Comparison of ENCODE assay signal across 15 cellular contexts in the genomic region with DNA sequence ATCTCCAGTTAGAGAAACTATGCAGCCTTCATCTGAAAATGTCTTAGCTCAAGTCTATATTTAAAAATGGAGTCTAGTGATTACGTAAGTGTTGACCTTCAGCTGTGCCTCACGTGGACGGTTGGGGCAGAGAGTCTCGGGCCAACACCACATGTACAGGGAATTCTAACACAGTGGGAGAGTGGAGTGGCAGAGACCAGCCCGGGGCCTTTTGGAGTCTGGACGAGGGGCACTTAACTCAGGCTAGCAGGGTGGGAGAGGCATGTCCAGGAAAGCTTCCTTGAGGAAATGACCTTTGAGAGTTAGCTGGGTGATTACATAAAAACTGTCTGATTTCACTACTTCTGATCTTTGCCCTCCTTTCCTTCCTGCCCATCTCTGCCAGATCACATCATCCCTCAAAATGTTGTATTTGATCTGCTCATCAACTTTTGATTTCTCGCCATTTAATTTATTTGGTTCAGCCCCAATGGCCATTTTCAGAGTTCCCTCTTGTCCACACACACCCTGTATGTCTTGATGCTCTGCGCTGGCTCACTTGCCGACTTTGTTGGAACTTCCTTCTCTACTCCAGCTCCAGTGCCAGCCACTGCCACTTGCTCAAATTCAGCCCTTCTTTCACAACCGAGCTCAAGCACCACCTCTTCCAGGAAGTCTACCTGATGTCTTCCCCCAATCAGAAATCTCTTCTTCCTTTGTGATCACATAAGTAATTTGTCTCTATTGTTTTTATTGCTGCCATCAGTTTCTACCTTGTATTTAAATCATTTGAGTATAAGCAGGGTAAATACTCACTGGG. TPM values are rescaled to one million over a fixed set of nuclear protein-coding genes. Genes with fewer than 3 reads are reported as not detected.
A peak's percentile ranks its signal among the peaks of the same experiment; 100 is the strongest.
DNase-seq lines count a peak whose midpoint lies in the region; ATAC-seq and TF ChIP-seq lines count a peak whose summit lies in the region.
"Had no signal": no experiment of that assay in that cellular context is flagged by ENCODE, and none has a peak within 500 bp of the region (broad histone marks: within the 10 kb centered on the region; RNA-seq: fewer than 3 reads in every experiment).

No MANE protein-coding gene starts in this region.

- no peak overlapping the region for H3K23ac ChIP-seq in H9 (ENCODE audit: insufficient read length, low read depth, low read length)

- H3K27me3 ChIP-seq in psoas muscle (ENCODE audit: insufficient read depth in 3 of 3, low read length in 2 of 3) (no peaks in the 10 kb centered on the region), H9 (ENCODE audit: insufficient read depth, low read length) (no peaks in the 10 kb centered on the region; the same call in 1 of the 2 replicates)

- peaks cover 29% of the 10 kb centered on the region for H3K36me3 Mint-ChIP-seq in brain
- H3K36me3 Mint-ChIP-seq in H9 (ENCODE audit: insufficient read depth in 1 of 3, low read depth in 3 of 3) = peaks cover 13 to 16% (median 14%) of the 10 kb centered on the region in 3 experiments; a peak in 6 of 7 replicates

- H3K27ac ChIP-seq in psoas muscle = peak overlapping the region; percentile 43
- H3K27ac ChIP-seq in H9 (ENCODE audit: insufficient read length, low read depth, low read length) = no peak overlapping the region
- H3K27ac ChIP-seq: C4-2B had no signal

- H4K20me1 ChIP-seq in H9 (ENCODE audit: control insufficient read depth, insufficient read depth, insufficient read length) = no peaks in the 10 kb centered on the region

- no peak overlapping the region for H3K14ac ChIP-seq in H9 (ENCODE audit: insufficient read depth, low read length)

- no peak overlapping the region for H4K8ac ChIP-seq in H9 (replicated peaks; ENCODE audit: insufficient read length, low read depth, low read length)

- H3K4me1 Mint-ChIP-seq in brain = peaks cover 58% of the 10 kb centered on the region
- peaks cover 13 to 15% of the 10 kb centered on the region in 2 experiments for H3K4me1 Mint-ChIP-seq in H9

- no peak overlapping the region for H2BK20ac ChIP-seq in H9 (ENCODE audit: low read depth, low read length, poor library complexity, severe bottlenecking)

- H2BK15ac ChIP-seq in H9 (ENCODE audit: low read depth, low read length) = no peak overlapping the region

- H2BK120ac ChIP-seq in H9 (ENCODE audit: low read depth, low read length, poor library complexity, severe bottlenecking) = no peak overlapping the region

- H3K4me3 Mint-ChIP-seq in brain (peak overlapping the region in 4 of 5 experiments; percentile 21 to 79 (median 59)), H9 (no peak overlapping the region)
- H3K4me3 Mint-ChIP-seq: activated CD4-positive, alpha-beta memory T cell treated with anti-CD3 and anti-CD28 coated beads for 36 hours had no signal

- H3K4me3 ChIP-seq in psoas muscle = no peak overlapping the region

- peak overlapping the region in 2 of 5 experiments; percentile 15 to 76 for H3K27ac Mint-ChIP-seq in brain
- no peak overlapping the region; a peak in 1 of 7 replicates for H3K27ac Mint-ChIP-seq in H9
- H3K27ac Mint-ChIP-seq: activated CD4-positive, alpha-beta memory T cell treated with anti-CD3 and anti-CD28 coated beads for 36 hours; activated naive CD8-positive, alpha-beta T cell had no signal

- H3K4me1 ChIP-seq in psoas muscle = peaks cover 29% of the 10 kb centered on the region
- no peaks in the 10 kb centered on the region; the same call in 1 of the 2 replicates for H3K4me1 ChIP-seq in H9 (ENCODE audit: insufficient read depth, low read length)

- H2AK5ac ChIP-seq in H9 (ENCODE audit: insufficient read length, low read length) = no peak overlapping the region

- H3K18ac ChIP-seq in H9 (ENCODE audit: insufficient read length, low read depth, low read length) = no peak overlapping the region

- no peaks in the 10 kb centered on the region for H3K79me1 ChIP-seq in H9 (ENCODE audit: insufficient read depth, low read depth, low read length, poor library complexity, severe bottlenecking)

- H3K27me3 Mint-ChIP-seq in brain = peaks cover 3% of the 10 kb centered on the region
- peaks cover 3% of the 10 kb centered on the region; the same call in 1 of the 2 replicates for H3K27me3 Mint-ChIP-seq in H9 (ENCODE audit: low read depth)
- H3K27me3 Mint-ChIP-seq: activated CD4-positive, alpha-beta memory T cell treated with anti-CD3 and anti-CD28 coated beads for 36 hours; activated naive CD8-positive, alpha-beta T cell had no signal

- no peak overlapping the region for H3K9ac ChIP-seq in H9 (ENCODE audit: extremely low read depth, insufficient read length, low read length)

- H3K9me3 Mint-ChIP-seq in brain (peaks cover 0 to 7% (median 3%) of the 10 kb centered on the region in 5 experiments), H9 (peaks cover 0 to under 1% of the 10 kb centered on the region in 2 experiments; a peak in 1 of 5 replicates)
- H3K9me3 Mint-ChIP-seq: activated CD4-positive, alpha-beta memory T cell treated with anti-CD3 and anti-CD28 coated beads for 36 hours had no signal

- H3K4me2 ChIP-seq in H9 (ENCODE audit: insufficient read depth, insufficient read length, low read length) = no peak overlapping the region

- ATAC-seq in psoas muscle = peak in 3 of 4 donors; percentile 19 to 45 (median 36)
- ATAC-seq in HG03442 (IDR thresholded peaks at IDR 0.05; ENCODE audit: unreplicated experiment) = no peak

- no peaks in the 10 kb centered on the region for H3K79me2 ChIP-seq in H9 (ENCODE audit: insufficient read depth, low read length)

- WGBS in psoas muscle, 3 donors = 49 to 58% (median 50%) methylated on average over 10 of the region's 10 CpGs
- WGBS in H9 (ENCODE audit: extremely low coverage, insufficient read length, low lambda C conversion rate) = no CpG with 5 or more reads among the region's 10 CpGs

- no peak overlapping the region for H4K5ac ChIP-seq in H9 (ENCODE audit: insufficient read length, low read depth, low read length)

- H2BK12ac ChIP-seq in H9 (ENCODE audit: insufficient read length, low read depth, low read length) = no peak overlapping the region

- intact Hi-C loops in psoas muscle (cut with DNase I) = loop anchor here in 1 of 2 donors (5.0 kb wide), 1 partner anchor 36 kb away; no protein-coding TSS in a partner anchor

- H3K56ac ChIP-seq in H9 (ENCODE audit: insufficient read length, low read depth, low read length) = no peak overlapping the region

- H2BK5ac ChIP-seq in H9 (ENCODE audit: insufficient read length, low read length) = no peak overlapping the region

- peak; percentile 29 for DNase-seq in HuH-7 (ENCODE audit: low spot score)
- DNase-seq in iris pigment epithelial cell (ENCODE audit: low read depth) = peak; percentile 48
- peak in 1 of 2 donors; percentile 34 for DNase-seq in psoas muscle
- DNase-seq in H9 = no peak
- DNase-seq in inferior parietal cortex (ENCODE audit: extremely low spot score) = no peak
- DNase-seq in activated CD4-positive, CD25-positive, alpha-beta regulatory T cell treated with anti-CD3 and anti-CD28 coated beads, Interleukin-2, amount 50 U/mL, for 72 hours = no peak
- DNase-seq: activated CD4-positive, alpha-beta memory T cell treated with anti-CD3 and anti-CD28 coated beads for 36 hours; hypothalamus; NCI-H2081; stimulated activated CD8-positive, alpha-beta memory T cell treated with anti-CD3 and anti-CD28 coated beads, Interleukin-4, amount 100 ng/mL, for 48 hours; T-helper 1 cell had no signal

- H3K4ac ChIP-seq in H9 (ENCODE audit: low read depth, low read length) = no peak overlapping the region

- no peak for TF ChIP-seq CTCF in brain (conservative IDR thresholded peaks at IDR 0.05)
- no peak for TF ChIP-seq CTCF in psoas muscle (IDR thresholded peaks at IDR 0.05)
- TF ChIP-seq CTCF in H9 (conservative IDR thresholded peaks at IDR 0.05) = no peak

- no peak overlapping the region for H2AFZ ChIP-seq in H9 (ENCODE audit: low read length)

- peaks cover 0 to 17% of the 10 kb centered on the region in 2 donors for H3K36me3 ChIP-seq in psoas muscle (ENCODE audit: insufficient read depth in 1 of 2, low read depth in 1 of 2)

- no peak overlapping the region for H4K91ac ChIP-seq in H9 (ENCODE audit: insufficient read length, low read depth, low read length)

- H3K9me3 ChIP-seq in psoas muscle = no peaks in the 10 kb centered on the region
- H3K9me3 ChIP-seq in H9 (ENCODE audit: control insufficient read depth, low read depth, low read length) = no peaks in the 10 kb centered on the region

- H3K23me2 ChIP-seq in H9 (ENCODE audit: insufficient read length, low read depth, low read length, poor library complexity, severe bottlenecking) = peaks cover 4% of the 10 kb centered on the region

- no peak overlapping the region for H3T11ph ChIP-seq in H9 (ENCODE audit: low read length)

RNA-seq across cellular contexts. Expression of a gene that starts 2.6 kb away (rescaled TPM):
- 6.0 TPM for polyA plus RNA-seq in brain (ENCODE audit: insufficient read depth, low read depth, low replicate concordance)
- 1 to 10 TPM; 1.7 to 3.7 (median 2.6) TPM for total RNA-seq in psoas muscle
- polyA plus RNA-seq in psoas muscle = 1 to 10 TPM in 2 of 3 donors, under 1 TPM in 1; 0.56 to 2.0 (median 1.4) TPM
- 2.8 and 3.9 TPM in 2 replicates for total RNA-seq in H9 (2021)

Comparison
In these comparisons a context has a peak if more than half of its experiments do, and no peak if none do; other contexts are left out.
1. DNase-seq: peak in HuH-7 (single experiment) and iris pigment epithelial cell (single experiment); none in H9 (single experiment), inferior parietal cortex (single experiment) and activated CD4-positive, CD25-positive, alpha-beta regulatory T cell treated with anti-CD3 and anti-CD28 coated beads, Interleukin-2, amount 50 U/mL, for 72 hours (single experiment).
2. H3K4me3 Mint-ChIP-seq: peak in brain (4 of 5); none in H9 (0 of 2).